1 cellular context compared by ENCODE assay signal in the genomic region with DNA sequence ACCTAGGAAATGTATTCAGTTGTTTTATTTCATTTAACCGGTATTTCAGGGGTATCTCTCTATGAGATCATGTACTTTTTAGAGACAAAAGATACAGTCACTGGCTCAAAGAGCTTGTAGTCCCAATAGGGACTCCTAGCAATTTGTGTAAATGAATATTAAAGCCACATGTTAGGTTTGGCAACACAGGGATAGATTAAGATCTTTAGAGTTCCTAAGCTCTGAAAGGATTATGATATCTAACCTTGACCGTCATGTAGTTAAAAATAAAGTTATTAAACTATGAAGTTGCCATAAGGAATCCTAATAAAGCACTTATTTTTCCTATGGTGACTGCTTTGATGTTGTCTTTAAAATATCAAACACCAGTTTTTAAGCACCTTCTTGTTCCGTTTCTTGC.
TF ChIP-seq lines count a peak whose summit lies in the region.

No MANE protein-coding gene starts in this region.

TF ChIP-seq in SK-N-SH, 30 proteins besides CTCF, POLR2A, EP300 and RAD21 (continued from another document):
- TF ChIP-seq IRF3 (IDR thresholded peaks at IDR 0.05; ENCODE audit: low read depth, low read length) = no peak
- TF ChIP-seq PBX3 (IDR thresholded peaks at IDR 0.05) = peak; percentile 26; the same call in 1 of the 2 replicates
- no peak for TF ChIP-seq ELF1 (IDR thresholded peaks at IDR 0.05)
- TF ChIP-seq SMC3 (IDR thresholded peaks at IDR 0.05; ENCODE audit: low read depth, low read length) = no peak
- TF ChIP-seq MEF2A (IDR thresholded peaks at IDR 0.05; ENCODE audit: borderline replicate concordance, low read depth) = peak; percentile 57; the same call in 1 of the 2 replicates
- TF ChIP-seq TEAD4 (IDR thresholded peaks at IDR 0.05; ENCODE audit: borderline replicate concordance, insufficient read depth) = peak; percentile 16; the same call in 1 of the 2 replicates
- TF ChIP-seq GATA2 (CRISPR knock-in tag; IDR thresholded peaks at IDR 0.05) = peak; percentile 38; the same call in 1 of the 2 replicates
- TF ChIP-seq SIN3A (IDR thresholded peaks at IDR 0.05; ENCODE audit: borderline replicate concordance, low read depth, low read length) = no peak
- TF ChIP-seq TAF1 (IDR thresholded peaks at IDR 0.05; ENCODE audit: borderline replicate concordance, low read depth, low read length) = no peak
- TF ChIP-seq GABPA (IDR thresholded peaks at IDR 0.05; ENCODE audit: low read depth) = no peak
- TF ChIP-seq FOXJ3 (CRISPR knock-in tag; IDR thresholded peaks at IDR 0.05) = no peak
